Comparison of ENCODE assay signal across 12 cellular contexts in genomic region chr21:43867936-43868335, GRCh38. TPM values are rescaled to one million over a fixed set of nuclear protein-coding genes. Genes with fewer than 3 reads are reported as not detected.
DNase-seq lines count a peak whose midpoint lies in the region; ATAC-seq, FAIRE-seq and TF ChIP-seq lines count a peak whose summit lies in the region.
"Had no signal": no experiment of that assay in that cellular context is flagged by ENCODE, and none has a peak within 500 bp of the region (broad histone marks: within the 10 kb centered on the region; RNA-seq: fewer than 3 reads in every experiment).

No MANE protein-coding gene starts in this region.

- no peak overlapping the region for H2BK12ac ChIP-seq in H1 (ENCODE audit: low read depth, low read length)

- no peak overlapping the region for H3K56ac ChIP-seq in H1 (replicated peaks; ENCODE audit: insufficient read length, low read depth, low read length)

- H2BK120ac ChIP-seq in H1 (replicated peaks; ENCODE audit: low read depth, low read length): no peak overlapping the region

- no peak overlapping the region for H2AFZ ChIP-seq in H1 (ENCODE audit: low read length)

- peaks cover 50% of the 10 kb centered on the region for H3K4me1 Mint-ChIP-seq in T-helper 2 cell treated with Interferon-gamma antibody and Interleukin-4, amounts not matched to agents 5 μg/mL and 100 μg/mL, for 36 hours (ENCODE audit: low read depth)

- H2AK5ac ChIP-seq in H1 (ENCODE audit: low read depth, low read length): no peak overlapping the region

- TF ChIP-seq CTCF in H1 (IDR thresholded peaks at IDR 0.05; ENCODE audit: control extremely low read depth in 1 of 3, insufficient read depth in 1 of 3, low read depth in 1 of 3, low read length in 3 of 3) (no peak), psoas muscle (IDR thresholded peaks at IDR 0.05) (no peak)

- no peak for TF ChIP-seq POLR2A in H1 (IDR thresholded peaks at IDR 0.05; ENCODE audit: control extremely low read depth in 1 of 2, low read depth in 2 of 2, low read length in 2 of 2)

- H3K4me3 Mint-ChIP-seq in T-helper 2 cell treated with Interferon-gamma antibody and Interleukin-4, amounts not matched to agents 5 μg/mL and 100 μg/mL, for 36 hours: peak overlapping the region; percentile 87

- no peak overlapping the region for H3K18ac ChIP-seq in H1 (ENCODE audit: extremely low read depth, low read length)

- H3K4me2 ChIP-seq in H1 (ENCODE audit: insufficient read depth in 1 of 2, low read depth in 2 of 2, low read length in 2 of 2): no peak overlapping the region
- H3K4me2 ChIP-seq: A549 had no signal

- H3K79me1 ChIP-seq in H1 (ENCODE audit: low read depth, low read length): no peaks in the 10 kb centered on the region

- H2BK15ac ChIP-seq in H1 (ENCODE audit: low read length): no peak overlapping the region

- no peak for DNase-seq in T-helper 2 cell treated with Interferon-gamma antibody and Interleukin-4, amounts not matched to agents 5 μg/mL and 100 μg/mL, for 36 hours (ENCODE audit: low spot score)
- no peak for DNase-seq in T-helper 2 cell
- no peak for DNase-seq in SK-N-MC (ENCODE audit: low read depth, low spot score)
- no peak for DNase-seq in H1 (ENCODE audit: low read depth in 1 of 2, low spot score in 2 of 2)
- DNase-seq in psoas muscle: no peak
- DNase-seq in nucleus accumbens (lab: John Stamatoyannopoulos, UW): no peak
- DNase-seq in mesenteric fat pad (ENCODE audit: low spot score): no peak
- no peak for DNase-seq in ureter (ENCODE audit: low spot score)
- DNase-seq: NCI-H2171 treated with DMSO at 0.1 percent for 48 hours; stimulated activated CD4-positive, alpha-beta T cell treated with anti-CD3 and anti-CD28 coated beads, Interleukin-2, amount 100 ng/mL, for 48 hours had no signal

- H3K27me3 Mint-ChIP-seq in T-helper 2 cell treated with Interferon-gamma antibody and Interleukin-4, amounts not matched to agents 5 μg/mL and 100 μg/mL, for 36 hours (ENCODE audit: low read depth): no peaks in the 10 kb centered on the region

- H4K5ac ChIP-seq in H1 (ENCODE audit: insufficient read length, low read depth, low read length): no peak overlapping the region

- H3K4me1 ChIP-seq in H1 (replicated peaks in 1 of 4; ENCODE audit: control insufficient read depth in 3 of 4, insufficient read depth in 4 of 4, low read length in 3 of 4) (peaks cover 0 to 7% (median 4%) of the 10 kb centered on the region in 4 experiments; a peak in 4 of 7 replicates), psoas muscle (peaks cover 44% of the 10 kb centered on the region)

- peaks cover 50% of the 10 kb centered on the region for H3K36me3 Mint-ChIP-seq in T-helper 2 cell treated with Interferon-gamma antibody and Interleukin-4, amounts not matched to agents 5 μg/mL and 100 μg/mL, for 36 hours (ENCODE audit: low read depth)

- H3K9me3 Mint-ChIP-seq in T-helper 2 cell treated with Interferon-gamma antibody and Interleukin-4, amounts not matched to agents 5 μg/mL and 100 μg/mL, for 36 hours: no peaks in the 10 kb centered on the region

- no peaks in the 10 kb centered on the region for H3K79me2 ChIP-seq in H1 (ENCODE audit: control insufficient read depth in 1 of 2, insufficient read depth in 2 of 2, low read length in 2 of 2)

- peaks cover 4% of the 10 kb centered on the region; the same call in 1 of the 2 replicates for H3K23me2 ChIP-seq in H1 (ENCODE audit: low read depth, low read length)

- H4K20me1 ChIP-seq in H1 (replicated peaks in 1 of 2; ENCODE audit: control insufficient read depth in 1 of 2, insufficient read depth in 2 of 2, low read length in 2 of 2): no peaks in the 10 kb centered on the region

- no peak overlapping the region for H4K8ac ChIP-seq in H1 (ENCODE audit: extremely low read depth, insufficient read depth, low read length)

- H4K91ac ChIP-seq in H1 (replicated peaks; ENCODE audit: insufficient read length, low read length): no peak overlapping the region

- H3K9me3 ChIP-seq in SK-N-MC (ENCODE audit: low read depth, low read length): no peaks in the 10 kb centered on the region
- H3K9me3 ChIP-seq in H1 (ENCODE audit: insufficient read depth in 2 of 2, low read depth in 1 of 2, low read length in 1 of 2): no peaks in the 10 kb centered on the region
- H3K9me3 ChIP-seq in psoas muscle: no peaks in the 10 kb centered on the region
- H3K9me3 ChIP-seq: A549, esophagus muscularis mucosa had no signal

- H2BK20ac ChIP-seq in H1 (ENCODE audit: low read length): no peak overlapping the region

- H3K23ac ChIP-seq in H1 (ENCODE audit: insufficient read length): no peak overlapping the region

- no peak overlapping the region for H3K9ac ChIP-seq in SK-N-MC (ENCODE audit: insufficient read length)
- no peak overlapping the region for H3K9ac ChIP-seq in H1 (replicated peaks in 1 of 4; ENCODE audit: extremely low read depth in 1 of 4, low read depth in 3 of 4, low read length in 3 of 4)

- no peak for FAIRE-seq in H1 (lab: Jason Lieb, UNC)
- FAIRE-seq: A549 had no signal

- H2BK5ac ChIP-seq in H1 (ENCODE audit: low read depth, low read length): no peak overlapping the region

- CTCF ChIA-PET in H1 (lab: Charles Lee; ENCODE audit: partially characterized antibody): interaction anchor here (0.7 to 1.6 kb wide), 3 partner anchors 71 to 74 kb away, joined by 3 to 9 read pairs (median 7); no protein-coding TSS in a partner anchor

- no peak overlapping the region for H3K14ac ChIP-seq in H1 (ENCODE audit: insufficient read length)

- no peak for TF ChIP-seq EP300 in H1 (IDR thresholded peaks at IDR 0.05; ENCODE audit: borderline replicate concordance in 1 of 2, low read depth in 2 of 2, low read length in 2 of 2)

- H3K36me3 ChIP-seq in SK-N-MC (ENCODE audit: insufficient read depth, low read length) (peaks cover 57% of the 10 kb centered on the region), H1 (ENCODE audit: control insufficient read depth in 2 of 4, insufficient read depth in 4 of 4, low read length in 3 of 4) (no peaks in the 10 kb centered on the region), psoas muscle (ENCODE audit: insufficient read depth in 1 of 2, low read depth in 1 of 2) (no peaks in the 10 kb centered on the region)

- intact Hi-C loops in psoas muscle (cut with DNase I): loop anchor here (5.0 to 10.0 kb wide), 3 partner anchors 34 to 53 kb away; no protein-coding TSS in a partner anchor

- H3K27me3 ChIP-seq in H1 (replicated peaks in 1 of 4; ENCODE audit: control insufficient read depth in 3 of 4, extremely low read depth in 1 of 4, insufficient read depth in 3 of 4, low read length in 3 of 4) (peaks cover 0 to 16% (median 10%) of the 10 kb centered on the region in 4 experiments; a peak in 6 of 7 replicates), psoas muscle (ENCODE audit: insufficient read depth in 3 of 3, low read length in 2 of 3) (no peaks in the 10 kb centered on the region)
- H3K27me3 ChIP-seq: esophagus muscularis mucosa had no signal

- WGBS in H1 (ENCODE audit: extremely low coverage in 1 of 2, insufficient coverage in 1 of 2, insufficient read length in 1 of 2, insufficient replicate concordance in 2 of 2, low coverage in 1 of 2, low lambda C conversion rate in 2 of 2, missing lambda C conversion rate in 1 of 2), 2 experiments: 87% methylated on average over 7 of the region's 7 CpGs; no CpG with 5 or more reads in 1 of the 2 experiments
- WGBS in psoas muscle, 3 donors: 65 to 88% (median 66%) methylated on average over 7 of the region's 7 CpGs

- no peak for TF ChIP-seq RAD21 in H1 (IDR thresholded peaks at IDR 0.05 in 1 of 2, conservative IDR thresholded peaks at IDR 0.05 in 1 of 2; ENCODE audit: low read depth in 2 of 2, low read length in 2 of 2)

- no peak overlapping the region for H3K4me3 ChIP-seq in SK-N-MC
- no peak overlapping the region for H3K4me3 ChIP-seq in H1 (ENCODE audit: extremely low read depth in 1 of 4, insufficient read depth in 2 of 4, low read depth in 3 of 4, low read length in 4 of 4)
- no peak overlapping the region for H3K4me3 ChIP-seq in psoas muscle
- H3K4me3 ChIP-seq: A549, esophagus muscularis mucosa had no signal

- POLR2A ChIA-PET in H1 (lab: Charles Lee; ENCODE audit: partially characterized antibody): no interaction called here

- H3K27ac ChIP-seq in SK-N-MC (0 out of 2 replicates have a peak overlapping the region, but pooled peaks have one; percentile 6), H1 (ENCODE audit: low read depth, low read length) (no peak overlapping the region), psoas muscle (peak overlapping the region; percentile 90)

- ATAC-seq in psoas muscle: no peak
- ATAC-seq: A549 had no signal

- no peak overlapping the region for H3K4ac ChIP-seq in H1 (replicated peaks; ENCODE audit: insufficient read length, low read depth, low read length)

- H3K27ac Mint-ChIP-seq in T-helper 2 cell treated with Interferon-gamma antibody and Interleukin-4, amounts not matched to agents 5 μg/mL and 100 μg/mL, for 36 hours: peak overlapping the region; percentile 91

TF ChIP-seq in H1, 55 proteins besides CTCF, POLR2A, EP300 and RAD21:
- no peak for TF ChIP-seq YY1 (IDR thresholded peaks at IDR 0.05; ENCODE audit: low read depth, low read length)
- peak; percentile 5 for TF ChIP-seq EZH2 (IDR thresholded peaks at IDR 0.05; ENCODE audit: low read depth, low read length, severe bottlenecking)
- no peak for TF ChIP-seq SAP30 (IDR thresholded peaks at IDR 0.05; ENCODE audit: insufficient read depth, insufficient replicate concordance, low read length)
- TF ChIP-seq GABPA (IDR thresholded peaks at IDR 0.05; ENCODE audit: borderline replicate concordance, insufficient read depth, low read length): no peak
- TF ChIP-seq BRCA1 (IDR thresholded peaks at IDR 0.05; ENCODE audit: low read depth, low read length): no peak

RNA-seq across cellular contexts. Expression of gene AGPAT3, which starts 2.9 kb away (rescaled TPM):
- 5.8 and 5.9 TPM in 2 replicates for total RNA-seq in H1 (2021; fragmentation: NEBNext Ultra II Directional; extraction: Animal tissue kit (Norgen Biotek cat#: 25700))
- 6.7 and 7.3 TPM in 2 replicates for polyA plus RNA-seq in H1 (2011; rRNA removed)
- 5.3 TPM for polyA plus RNA-seq in H1 (2011; cell fraction: cytosol; rRNA removed)
- 8.9 TPM for polyA plus RNA-seq in H1 (2011; cell fraction: nucleus; rRNA removed)
- 5.0 to 8.9 TPM (median 7.8 TPM) in 4 replicates for polyA plus RNA-seq in H1 (2012, experiment 1 of 2)
- polyA plus RNA-seq in H1 (2012, experiment 2 of 2): 4.7 TPM
- polyA plus RNA-seq in H1 (2013, experiment 1 of 2): 7.3 TPM
- 8.3 TPM for polyA plus RNA-seq in H1 (2013, experiment 2 of 2)
- polyA minus RNA-seq in H1 (2011; rRNA and poly(A)+ RNA removed): 8.1 and 15.0 TPM in 2 replicates
- polyA minus RNA-seq in H1 (2011; cell fraction: cytosol; rRNA and poly(A)+ RNA removed): 8.5 TPM
- 10.8 TPM for polyA minus RNA-seq in H1 (2011; cell fraction: nucleus; rRNA and poly(A)+ RNA removed)
- total RNA-seq in psoas muscle: 100 to 1,000 TPM in 1 of 4 donors, 10 to 100 TPM in 3; 47.9 to 117 (median 64.4) TPM
- 10 to 100 TPM; 28.4 to 70.0 (median 35.7) TPM for polyA plus RNA-seq in psoas muscle
- 79.2 TPM for total RNA-seq in mesenteric fat pad
- total RNA-seq in ureter: 84.7 TPM
